18 cellular contexts compared by ENCODE assay signal in the genomic region with DNA sequence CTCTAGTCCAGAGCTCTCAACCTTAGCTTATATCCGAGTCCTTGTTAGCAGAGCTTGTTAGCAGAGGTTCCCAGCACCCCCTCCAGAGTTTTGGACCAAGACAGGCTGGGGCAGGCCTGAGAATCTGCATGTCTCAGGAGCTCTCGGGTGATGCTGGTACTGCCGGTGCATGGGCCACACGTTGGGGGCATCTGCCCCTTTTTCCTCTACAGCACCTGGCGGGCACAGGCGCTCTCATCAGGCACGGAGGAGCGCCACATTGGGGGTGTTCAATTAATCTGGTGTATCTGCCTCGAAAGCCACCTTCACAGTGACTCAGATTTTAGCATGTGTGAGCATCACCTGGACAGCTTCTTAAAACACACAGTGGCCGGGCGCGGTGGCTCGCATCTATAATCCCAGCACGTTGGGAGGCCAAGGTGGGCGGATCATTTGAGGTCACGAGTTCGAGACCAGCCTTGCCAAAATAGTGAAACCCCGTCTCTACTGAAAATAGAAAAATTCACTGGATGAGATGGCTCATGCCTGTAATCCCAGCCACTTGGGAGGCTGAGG.
DNase-seq lines count a peak whose midpoint lies in the region; ATAC-seq, FAIRE-seq and TF ChIP-seq lines count a peak whose summit lies in the region.
"Had no signal": no experiment of that assay in that cellular context is flagged by ENCODE, and none has a peak within 500 bp of the region (broad histone marks: within the 10 kb centered on the region; RNA-seq: fewer than 3 reads in every experiment).

No MANE protein-coding gene starts in this region.

- TF ChIP-seq CTCF in kidney (IDR thresholded peaks at IDR 0.05; ENCODE audit: borderline replicate concordance, extremely low read depth, insufficient read depth): no peak
- no peak for TF ChIP-seq CTCF in osteocyte (IDR thresholded peaks at IDR 0.05)
- no peak for TF ChIP-seq CTCF in type B pancreatic cell (conservative IDR thresholded peaks at IDR 0.05)

- peaks cover 5% of the 10 kb centered on the region for H3K27me3 Mint-ChIP-seq in activated CD8-positive, alpha-beta memory T cell treated with anti-CD3 and anti-CD28 coated beads, Interleukin-2, amount 10 ng/mL, durations not matched to agents 7 days and 5 days
- H3K27me3 Mint-ChIP-seq in osteocyte (ENCODE audit: unreplicated experiment) (peaks cover 12% of the 10 kb centered on the region), type B pancreatic cell (peaks cover 4% of the 10 kb centered on the region)

- H3K36me3 ChIP-seq in kidney (ENCODE audit: control insufficient read depth in 1 of 2, insufficient read depth in 2 of 2, low read length in 2 of 2) (no peaks in the 10 kb centered on the region), MG63 (no peaks in the 10 kb centered on the region)

- H3K9ac ChIP-seq in kidney (ENCODE audit: low read length in 2 of 2): no peak overlapping the region

- H3K4me3 ChIP-seq in kidney (ENCODE audit: low read length in 2 of 2) (no peak overlapping the region), MG63 (no peak overlapping the region)

- CTCF ChIA-PET in activated CD8-positive, alpha-beta memory T cell treated with anti-CD3 and anti-CD28 coated beads, Interleukin-2, amount 10 ng/mL, durations not matched to agents 7 days and 5 days (lab: Charles Lee): interaction anchor here (0.6 kb wide), 1 partner anchor 417 kb away, joined by 3 read pairs; no protein-coding TSS in a partner anchor

- peak; percentile 28 for DNase-seq in activated CD8-positive, alpha-beta memory T cell treated with anti-CD3 and anti-CD28 coated beads, Interleukin-2, amount 10 ng/mL, durations not matched to agents 7 days and 5 days
- DNase-seq in kidney (peak; percentile 32), osteocyte (ENCODE audit: extremely low spot score, unreplicated experiment) (peak; percentile 66), type B pancreatic cell (ENCODE audit: extremely low spot score, unreplicated experiment) (peak; percentile 51), MG63 (no peak), GM03348 (ENCODE audit: low spot score) (no peak)
- DNase-seq in stimulated activated CD4-positive, alpha-beta T cell treated with anti-CD3 and anti-CD28 coated beads, Interleukin-2, amount 100 ng/mL, for 48 hours: no peak
- DNase-seq in stimulated activated naive CD8-positive, alpha-beta T cell treated with anti-CD3 and anti-CD28 coated beads, Interleukin-15, Interleukin-2, amounts not matched to agents 100 U/mL and 50 U/mL, for 24 hours: no peak
- DNase-seq: C1 segment of cervical spinal cord; Calu3; CD4-positive, alpha-beta T cell; DMS 273 treated with DMSO at 0.1 percent for 48 hours; GOT3; H9 had no signal

- no peak for ATAC-seq in activated CD8-positive, alpha-beta memory T cell treated with anti-CD3 and anti-CD28 coated beads, Interleukin-2, amount 10 ng/mL, durations not matched to agents 7 days and 5 days
- no peak for ATAC-seq in stimulated activated naive CD8-positive, alpha-beta T cell treated with anti-CD3 and anti-CD28 coated beads, Interleukin-15, Interleukin-2, amounts not matched to agents 100 U/mL and 50 U/mL, for 24 hours

- intact Hi-C loops in kidney (cut with DNase I): no loop called here

- no peaks in the 10 kb centered on the region for H3K4me1 Mint-ChIP-seq in activated CD8-positive, alpha-beta memory T cell treated with anti-CD3 and anti-CD28 coated beads, Interleukin-2, amount 10 ng/mL, durations not matched to agents 7 days and 5 days
- H3K4me1 Mint-ChIP-seq in osteocyte (ENCODE audit: unreplicated experiment): no peaks in the 10 kb centered on the region
- H3K4me1 Mint-ChIP-seq in type B pancreatic cell (ENCODE audit: unreplicated experiment): no peaks in the 10 kb centered on the region
- H3K4me1 Mint-ChIP-seq: B cell, H9 had no signal

- no peak for FAIRE-seq in kidney (lab: Jason Lieb, UNC)
- FAIRE-seq: A204.1, GM12891, GM19239 had no signal

- H3K27ac ChIP-seq in kidney (ENCODE audit: low read depth in 2 of 2, low read length in 2 of 2): no peak overlapping the region

- no peak overlapping the region for H3K27ac Mint-ChIP-seq in activated CD8-positive, alpha-beta memory T cell treated with anti-CD3 and anti-CD28 coated beads, Interleukin-2, amount 10 ng/mL, durations not matched to agents 7 days and 5 days
- H3K27ac Mint-ChIP-seq in osteocyte (ENCODE audit: unreplicated experiment) (no peak overlapping the region), type B pancreatic cell (no peak overlapping the region)
- H3K27ac Mint-ChIP-seq: B cell; CD4-positive, alpha-beta T cell had no signal

- no peaks in the 10 kb centered on the region for H3K36me3 Mint-ChIP-seq in activated CD8-positive, alpha-beta memory T cell treated with anti-CD3 and anti-CD28 coated beads, Interleukin-2, amount 10 ng/mL, durations not matched to agents 7 days and 5 days
- no peaks in the 10 kb centered on the region for H3K36me3 Mint-ChIP-seq in osteocyte (ENCODE audit: unreplicated experiment)
- H3K36me3 Mint-ChIP-seq in type B pancreatic cell: no peaks in the 10 kb centered on the region

- H3K9me3 ChIP-seq in kidney (ENCODE audit: control insufficient read depth in 1 of 2, low read length in 2 of 2) (peaks cover 2 to 11% of the 10 kb centered on the region in 2 donors), MG63 (no peaks in the 10 kb centered on the region)

- no peaks in the 10 kb centered on the region for H3K4me1 ChIP-seq in kidney (ENCODE audit: control insufficient read depth in 1 of 2, insufficient read depth in 1 of 2, low read depth in 1 of 2, low read length in 2 of 2)

- H3K9me3 Mint-ChIP-seq in activated CD8-positive, alpha-beta memory T cell treated with anti-CD3 and anti-CD28 coated beads, Interleukin-2, amount 10 ng/mL, durations not matched to agents 7 days and 5 days (ENCODE audit: low read depth): peaks cover 10% of the 10 kb centered on the region
- peaks cover 10% of the 10 kb centered on the region for H3K9me3 Mint-ChIP-seq in osteocyte (ENCODE audit: unreplicated experiment)
- peaks cover 5% of the 10 kb centered on the region for H3K9me3 Mint-ChIP-seq in type B pancreatic cell

- H3K4me3 Mint-ChIP-seq in activated CD8-positive, alpha-beta memory T cell treated with anti-CD3 and anti-CD28 coated beads, Interleukin-2, amount 10 ng/mL, durations not matched to agents 7 days and 5 days: no peak overlapping the region
- H3K4me3 Mint-ChIP-seq in osteocyte (ENCODE audit: unreplicated experiment) (no peak overlapping the region), type B pancreatic cell (no peak overlapping the region)
- H3K4me3 Mint-ChIP-seq: B cell; CD4-positive, alpha-beta T cell; H9 had no signal

- no peaks in the 10 kb centered on the region for H3K27me3 ChIP-seq in MG63

Comparison
In these comparisons a context has a peak if more than half of its experiments do, and no peak if none do; other contexts are left out.
1. DNase-seq: peak in activated CD8-positive, alpha-beta memory T cell treated with anti-CD3 and anti-CD28 coated beads, Interleukin-2, amount 10 ng/mL, durations not matched to agents 7 days and 5 days (single experiment), kidney (single experiment), osteocyte (single experiment) and type B pancreatic cell (single experiment); none in MG63 (single experiment), GM03348 (single experiment), stimulated activated CD4-positive, alpha-beta T cell treated with anti-CD3 and anti-CD28 coated beads, Interleukin-2, amount 100 ng/mL, for 48 hours (0 of 2) and stimulated activated naive CD8-positive, alpha-beta T cell treated with anti-CD3 and anti-CD28 coated beads, Interleukin-15, Interleukin-2, amounts not matched to agents 100 U/mL and 50 U/mL, for 24 hours (single experiment).